ENCODE assay signal across 11 cellular contexts in the genomic region with DNA sequence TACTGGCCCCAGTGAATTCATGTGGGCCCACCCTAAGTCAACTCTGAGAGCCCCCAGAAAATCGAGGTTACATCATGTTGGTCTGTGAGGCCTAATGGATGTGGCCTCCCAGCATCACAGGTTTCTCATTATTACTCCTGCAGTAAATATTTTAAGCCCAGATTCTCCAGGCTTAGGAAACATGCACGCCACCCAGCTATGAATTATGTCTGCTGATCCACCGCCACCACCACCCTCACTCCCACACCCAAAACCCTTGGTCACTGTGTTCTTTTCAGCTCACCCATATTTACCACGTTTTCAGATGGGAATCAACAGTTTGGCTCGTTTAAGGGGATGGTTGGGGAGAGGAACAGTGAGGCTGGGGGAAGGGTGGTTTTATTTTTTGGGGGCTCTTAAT.
DNase-seq lines count a peak whose midpoint lies in the region; ATAC-seq, FAIRE-seq and TF ChIP-seq lines count a peak whose summit lies in the region.
"Had no signal": no experiment of that assay in that cellular context is flagged by ENCODE, and none has a peak within 500 bp of the region (broad histone marks: within the 10 kb centered on the region; RNA-seq: fewer than 3 reads in every experiment).

No MANE protein-coding gene starts in this region.

- no peak for TF ChIP-seq CTCF in CD8-positive, alpha-beta T cell (IDR thresholded peaks at IDR 0.05)
- TF ChIP-seq CTCF in OCI-LY3 (IDR thresholded peaks at IDR 0.05; ENCODE audit: low read depth, low read length) (no peak), GM20000 (IDR thresholded peaks at IDR 0.05; ENCODE audit: extremely low read depth, missing control alignments) (no peak)

- H3K4me2 ChIP-seq in OCI-LY3 (ENCODE audit: low read length) = peak overlapping the region; percentile 47

- POLR2A ChIA-PET in CD8-positive, alpha-beta T cell (lab: Charles Lee) = no interaction called here
- POLR2A ChIA-PET in naive thymus-derived CD4-positive, alpha-beta T cell (lab: Charles Lee) = no interaction called here

- H4K20me1 ChIP-seq in OCI-LY3 (ENCODE audit: insufficient read depth, low read length) = peaks cover 39% of the 10 kb centered on the region; the same call in 1 of the 2 replicates

- no peak for FAIRE-seq in frontal cortex (lab: Jason Lieb, UNC)

- no peak overlapping the region for H3K4me3 Mint-ChIP-seq in CD8-positive, alpha-beta T cell
- H3K4me3 Mint-ChIP-seq in naive thymus-derived CD4-positive, alpha-beta T cell = peak overlapping the region in 6 of 10 donors; percentile 8 to 73 (median 26)

- H3K9ac ChIP-seq in OCI-LY3 (ENCODE audit: low read length) = no peak overlapping the region; the same call in 1 of the 2 replicates

- H3K4me1 Mint-ChIP-seq in CD8-positive, alpha-beta T cell (ENCODE audit: low read depth) = peaks cover 93% of the 10 kb centered on the region
- peaks cover 65 to 100% (median 97%) of the 10 kb centered on the region in 7 donors for H3K4me1 Mint-ChIP-seq in naive thymus-derived CD4-positive, alpha-beta T cell

- intact Hi-C loops in CD8-positive, alpha-beta T cell (cut with DNase I, micrococcal nuclease) = loop anchor here in 1 of 2 experiments (2.0 kb wide), 1 partner anchor 16 kb away; no protein-coding TSS in a partner anchor
- intact Hi-C loops in naive thymus-derived CD4-positive, alpha-beta T cell (cut with micrococcal nuclease) = loop anchor here in 1 of 2 donors (2.0 kb wide), 1 partner anchor 14 kb away; no protein-coding TSS in a partner anchor

- peaks cover 4% of the 10 kb centered on the region; the same call in 1 of the 2 replicates for H3K79me2 ChIP-seq in OCI-LY3 (ENCODE audit: low read length)

- H3K4me3 ChIP-seq in CD8-positive, alpha-beta T cell (ENCODE audit: low read depth, low read length) = no peak overlapping the region
- H3K4me3 ChIP-seq in OCI-LY3 (ENCODE audit: low read length) = peak overlapping the region; percentile 23; the same call in 1 of the 2 replicates
- H3K4me3 ChIP-seq in naive thymus-derived CD4-positive, alpha-beta T cell (ENCODE audit: low read length) = no peak overlapping the region
- H3K4me3 ChIP-seq: thoracic aorta had no signal

- no peaks in the 10 kb centered on the region for H3K27me3 Mint-ChIP-seq in CD8-positive, alpha-beta T cell (ENCODE audit: low read depth)
- no peaks in the 10 kb centered on the region for H3K27me3 Mint-ChIP-seq in naive thymus-derived CD4-positive, alpha-beta T cell

- peaks cover 12% of the 10 kb centered on the region for H3K36me3 ChIP-seq in CD8-positive, alpha-beta T cell (ENCODE audit: insufficient read depth, low read length)
- peaks cover 6% of the 10 kb centered on the region for H3K36me3 ChIP-seq in OCI-LY3 (replicated peaks; ENCODE audit: low read depth, low read length)
- peaks cover 0 to 27% (median 4%) of the 10 kb centered on the region in 3 experiments for H3K36me3 ChIP-seq in naive thymus-derived CD4-positive, alpha-beta T cell (ENCODE audit: control insufficient read depth in 2 of 3, insufficient read depth in 3 of 3, low read length in 3 of 3)
- H3K36me3 ChIP-seq: thoracic aorta had no signal

- peaks cover 61% of the 10 kb centered on the region for H3K36me3 Mint-ChIP-seq in CD8-positive, alpha-beta T cell
- H3K36me3 Mint-ChIP-seq in naive thymus-derived CD4-positive, alpha-beta T cell = peaks cover 0 to 38% (median 24%) of the 10 kb centered on the region in 5 donors

- no peaks in the 10 kb centered on the region for H3K9me3 Mint-ChIP-seq in CD8-positive, alpha-beta T cell
- no peaks in the 10 kb centered on the region for H3K9me3 Mint-ChIP-seq in naive thymus-derived CD4-positive, alpha-beta T cell

- no peak overlapping the region for H2AFZ ChIP-seq in OCI-LY3 (ENCODE audit: low read depth, low read length)

- CTCF ChIA-PET in CD8-positive, alpha-beta T cell (lab: Charles Lee) = interaction anchor here (1.3 kb wide), 1 partner anchor 17 kb away, joined by 3 read pairs; no protein-coding TSS in a partner anchor
- CTCF ChIA-PET in naive thymus-derived CD4-positive, alpha-beta T cell (lab: Charles Lee) = interaction anchor here (0.8 kb wide), 1 partner anchor 176 kb away, joined by 3 read pairs; no protein-coding TSS in a partner anchor

- DNase-seq in CD8-positive, alpha-beta T cell = no peak
- DNase-seq in naive thymus-derived CD4-positive, alpha-beta T cell = no peak
- no peak for DNase-seq in frontal cortex (ENCODE audit: low spot score in 2 of 2)
- no peak for DNase-seq in SHP77 (lab: John Stamatoyannopoulos, UW)
- DNase-seq in GM20000 (ENCODE audit: low spot score) = no peak
- DNase-seq: NCI-H2171, SW 1271 had no signal

- H3K27me3 ChIP-seq in CD8-positive, alpha-beta T cell (ENCODE audit: insufficient read depth, low read length) = no peaks in the 10 kb centered on the region
- no peaks in the 10 kb centered on the region for H3K27me3 ChIP-seq in OCI-LY3 (ENCODE audit: low read depth, low read length)
- no peaks in the 10 kb centered on the region for H3K27me3 ChIP-seq in naive thymus-derived CD4-positive, alpha-beta T cell (ENCODE audit: control insufficient read depth in 2 of 2, insufficient read depth in 2 of 2, low read length in 2 of 2)

- peaks cover 96% of the 10 kb centered on the region for H3K4me1 ChIP-seq in CD8-positive, alpha-beta T cell (ENCODE audit: insufficient read depth, low read length)
- peaks cover 27% of the 10 kb centered on the region for H3K4me1 ChIP-seq in OCI-LY3 (ENCODE audit: low read length)
- peaks cover 71 to 87% of the 10 kb centered on the region in 2 donors for H3K4me1 ChIP-seq in naive thymus-derived CD4-positive, alpha-beta T cell (ENCODE audit: control insufficient read depth in 2 of 2, insufficient read depth in 2 of 2, low read length in 2 of 2)

- peak overlapping the region; percentile 89 for H3K27ac Mint-ChIP-seq in CD8-positive, alpha-beta T cell
- peak overlapping the region; percentile 26 to 90 (median 80) for H3K27ac Mint-ChIP-seq in naive thymus-derived CD4-positive, alpha-beta T cell

- H3K9me3 ChIP-seq in CD8-positive, alpha-beta T cell (ENCODE audit: low read length) = no peaks in the 10 kb centered on the region
- H3K9me3 ChIP-seq in OCI-LY3 (ENCODE audit: insufficient read depth, low read length) = no peaks in the 10 kb centered on the region
- H3K9me3 ChIP-seq in naive thymus-derived CD4-positive, alpha-beta T cell (ENCODE audit: control insufficient read depth in 2 of 3, low read length in 3 of 3) = no peaks in the 10 kb centered on the region
- H3K9me3 ChIP-seq: thoracic aorta had no signal

- no peak for ATAC-seq in CD8-positive, alpha-beta T cell
- ATAC-seq in GM21526 (IDR thresholded peaks at IDR 0.05; ENCODE audit: low FRiP score, unreplicated experiment) = peak; percentile 16
- ATAC-seq in naive thymus-derived CD4-positive, alpha-beta T cell = no peak
- ATAC-seq in HG03571 (IDR thresholded peaks at IDR 0.05; ENCODE audit: unreplicated experiment) = no peak

- H3K27ac ChIP-seq in CD8-positive, alpha-beta T cell (ENCODE audit: low read depth, low read length) = peak overlapping the region; percentile 1
- H3K27ac ChIP-seq in OCI-LY3 (ENCODE audit: low read length) = peak overlapping the region; percentile 10; the same call in 1 of the 2 replicates
- H3K27ac ChIP-seq in naive thymus-derived CD4-positive, alpha-beta T cell (ENCODE audit: low read depth, low read length) = no peak overlapping the region
- H3K27ac ChIP-seq: thoracic aorta had no signal
